Comparison of ENCODE assay signal across 8 cellular contexts in genomic region chr6:26420607-26421235, GRCh38. TPM values are rescaled to one million over a fixed set of nuclear protein-coding genes. Genes with fewer than 3 reads are reported as not detected.
DNase-seq lines count a peak whose midpoint lies in the region; ATAC-seq, FAIRE-seq and TF ChIP-seq lines count a peak whose summit lies in the region.

No MANE protein-coding gene starts in this region.

- H3K27me3 ChIP-seq in DND-41 (ENCODE audit: insufficient read depth, low read length, poor library complexity) (no peaks in the 10 kb centered on the region), right lobe of liver (no peaks in the 10 kb centered on the region), testis (no peaks in the 10 kb centered on the region)

- H2AFZ ChIP-seq in DND-41 (ENCODE audit: low read depth, low read length), result peak overlapping the region; percentile 91

- peak; percentile 59 for ATAC-seq in DND-41 (ENCODE audit: insufficient read depth, low read depth)
- ATAC-seq in right lobe of liver, result peak; percentile 2 to 33 (median 5)
- ATAC-seq in HG03196 (IDR thresholded peaks at IDR 0.05; ENCODE audit: unreplicated experiment), result no peak

- peak overlapping the region; percentile 71 to 76; a peak in 3 of 4 replicates for H3K4me3 ChIP-seq in DND-41 (ENCODE audit: low read depth in 1 of 2, low read length in 2 of 2)
- peak overlapping the region; percentile 78 for H3K4me3 ChIP-seq in coronary artery
- peak overlapping the region; percentile 55 to 75 (median 67) for H3K4me3 ChIP-seq in right lobe of liver
- H3K4me3 ChIP-seq in testis, result peak overlapping the region; percentile 71 to 93

- H3K4me1 ChIP-seq in DND-41 (ENCODE audit: insufficient read depth, low read length) (peaks cover 37% of the 10 kb centered on the region), right lobe of liver (peaks cover 0 to 13% (median 0%) of the 10 kb centered on the region in 4 donors), testis (peaks cover 8% of the 10 kb centered on the region)

- peak; percentile 73 for TF ChIP-seq CTCF in DND-41 (IDR thresholded peaks at IDR 0.05; ENCODE audit: borderline replicate concordance, extremely low read depth, low read length, poor library complexity, severe bottlenecking)
- TF ChIP-seq CTCF in coronary artery (IDR thresholded peaks at IDR 0.05), result no peak
- TF ChIP-seq CTCF in right lobe of liver (IDR thresholded peaks at IDR 0.05), result peak; percentile 10 to 25 (median 16)
- peak in 2 of 3 experiments; percentile 13 to 29 for TF ChIP-seq CTCF in testis (IDR thresholded peaks at IDR 0.05)

- FAIRE-seq in H54 (lab: Jason Lieb, UNC), result no peak

- no peaks in the 10 kb centered on the region for H4K20me1 ChIP-seq in DND-41 (ENCODE audit: insufficient read depth, low read length)

- H3K27ac ChIP-seq in DND-41 (ENCODE audit: low read length) (peak overlapping the region; percentile 76), coronary artery (peak overlapping the region; percentile 85 to 87), right lobe of liver (peak overlapping the region; percentile 84 to 91 (median 87)), testis (peak overlapping the region; percentile 92)

- TF ChIP-seq POLR2A in H54 (IDR thresholded peaks at IDR 0.05; ENCODE audit: low read depth, low read length), result no peak
- TF ChIP-seq POLR2A in right lobe of liver (IDR thresholded peaks at IDR 0.05), result no peak
- TF ChIP-seq POLR2A in testis (IDR thresholded peaks at IDR 0.05), result no peak

- intact Hi-C loops in right lobe of liver (cut with DNase I), result no loop called here
- intact Hi-C loops in testis (cut with DNase I; ENCODE audit: low total_unique reads), result no loop called here

- peaks cover 15% of the 10 kb centered on the region for H3K9me3 ChIP-seq in DND-41 (ENCODE audit: insufficient read depth, low read length, severe bottlenecking)
- no peaks in the 10 kb centered on the region for H3K9me3 ChIP-seq in right lobe of liver
- H3K9me3 ChIP-seq in testis, result no peaks in the 10 kb centered on the region

- H3K9ac ChIP-seq in DND-41 (ENCODE audit: low read depth, low read length), result peak overlapping the region; percentile 70

- DNase-seq in DND-41 (peak; percentile 54), H54 (ENCODE audit: insufficient read length, low spot score) (peak; percentile 12), OCI-M1 (lab: John Stamatoyannopoulos, UW) (peak; percentile 68), coronary artery (ENCODE audit: low spot score) (no peak), right lobe of liver (no peak), testis (peak; percentile 38), amniotic stem cell (lab: John Stamatoyannopoulos, UW) (no peak)

- H3K4me2 ChIP-seq in DND-41 (ENCODE audit: insufficient read depth, low read length), result peak overlapping the region; percentile 77

- H3K79me2 ChIP-seq in DND-41 (ENCODE audit: insufficient read depth, low read length), result 0 out of 2 replicates have a peak, but pooled peaks cover 7% of the 10 kb centered on the region

- H3K36me3 ChIP-seq in DND-41 (ENCODE audit: insufficient read depth, low read length) (peaks cover 15% of the 10 kb centered on the region), right lobe of liver (no peaks in the 10 kb centered on the region), testis (ENCODE audit: low read depth, missing control alignments) (no peaks in the 10 kb centered on the region)

- 48% methylated on average over 5 of the region's 6 CpGs for WGBS in right lobe of liver (ENCODE audit: insufficient coverage, low coverage, low lambda C conversion rate, missing lambda C conversion rate)
- 8 to 13% methylated on average over 6 of the region's 6 CpGs for WGBS in testis, 2 donors

RNA-seq across cellular contexts. Expression of gene BTN3A1, which starts 18.6 kb away (rescaled TPM):
- total RNA-seq in right lobe of liver (10 to 100 TPM in 4 of 6 experiments, 1 to 10 TPM in 2; 9.0 to 15.9 (median 10.6) TPM), testis (10 to 100 TPM; 10.6 to 14.7 TPM)
- 15.9 TPM for polyA plus RNA-seq in testis (ENCODE audit: insufficient read depth, low read depth, low replicate concordance)

RNA-seq across cellular contexts. Expression of gene BTN3A3, which starts 19.6 kb away (rescaled TPM):
- total RNA-seq in right lobe of liver, result 10 to 100 TPM in 3 of 6 experiments, 1 to 10 TPM in 3; 5.2 to 13.8 (median 9.1) TPM
- total RNA-seq in testis, result 1 to 10 TPM; 7.3 to 7.6 TPM
- polyA plus RNA-seq in testis (ENCODE audit: insufficient read depth, low read depth, low replicate concordance), result 15.2 TPM

RNA-seq across cellular contexts. Expression of gene BTN2A1, which starts 37.0 kb away (rescaled TPM):
- total RNA-seq in right lobe of liver, result 1 to 10 TPM; 3.6 to 8.3 (median 5.2) TPM
- 10 to 100 TPM; 26.0 to 27.6 TPM for total RNA-seq in testis
- polyA plus RNA-seq in testis (ENCODE audit: insufficient read depth, low read depth, low replicate concordance), result 27.9 TPM

RNA-seq across cellular contexts. Expression of gene BTN2A2, which starts 37.8 kb away (rescaled TPM):
- total RNA-seq in right lobe of liver (1 to 10 TPM; 1.9 to 5.3 (median 3.7) TPM), testis (10 to 100 TPM; 16.7 to 19.6 TPM)
- 12.0 TPM for polyA plus RNA-seq in testis (ENCODE audit: insufficient read depth, low read depth, low replicate concordance)

RNA-seq across cellular contexts. Expression of gene BTN3A2, which starts 55.7 kb away (rescaled TPM):
- total RNA-seq in right lobe of liver (10 to 100 TPM in 5 of 6 experiments, 1 to 10 TPM in 1; 7.7 to 21.6 (median 15.4) TPM), testis (10 to 100 TPM; 20.7 to 21.3 TPM)
- 25.9 TPM for polyA plus RNA-seq in testis (ENCODE audit: insufficient read depth, low read depth, low replicate concordance)

Comparison
In these comparisons a context has a peak if more than half of its experiments do, and no peak if none do; other contexts are left out.
1. DNase-seq: peak in DND-41 (single experiment), H54 (single experiment), OCI-M1 (single experiment) and testis (single experiment); none in coronary artery (single experiment), right lobe of liver (0 of 3) and amniotic stem cell (single experiment).
2. Peak in every context shown above with its lines, with median percentiles within 50 percentile points of each other: H3K27ac ChIP-seq and H3K4me3 ChIP-seq.